Comparison of ENCODE assay signal across 8 cellular contexts in genomic region chr1:247357781-247358211, GRCh38. TPM values are rescaled to one million over a fixed set of nuclear protein-coding genes. Genes with fewer than 3 reads are reported as not detected.
A peak's percentile ranks its signal among the peaks of the same experiment; 100 is the strongest.
DNase-seq lines count a peak whose midpoint lies in the region; ATAC-seq and TF ChIP-seq lines count a peak whose summit lies in the region.

No MANE protein-coding gene starts in this region.

- DNase-seq in heart left ventricle (peak in 3 of 5 donors; percentile 35 to 51 (median 42)), HuH-7 (ENCODE audit: low spot score) (no peak), RWPE1 (ENCODE audit: low spot score) (no peak), NCI-H2081 treated with DMSO at 0.1 percent for 48 hours (lab: John Stamatoyannopoulos, UW) (no peak), NCI-H774 (lab: John Stamatoyannopoulos, UW) (no peak)

- POLR2A ChIA-PET in RWPE1 (lab: Yijun Ruan, JAX; ENCODE audit: low non-redundant PET), result no interaction called here

- CTCF ChIA-PET in RWPE1 (lab: Yijun Ruan, JAX), result interaction anchor here (0.6 kb wide), 1 partner anchor 15 kb away, joined by 3 read pairs; no protein-coding TSS in a partner anchor

- peak; percentile 26 for ATAC-seq in GM19438 (IDR thresholded peaks at IDR 0.05; ENCODE audit: low read depth, unreplicated experiment)
- peak; percentile 96 for ATAC-seq in HG03196 (IDR thresholded peaks at IDR 0.05; ENCODE audit: unreplicated experiment)
- peak in 3 of 4 donors; percentile 41 to 57 (median 51) for ATAC-seq in heart left ventricle

- H4K20me1 ChIP-seq in BLaER1 treated with 17β-estradiol and CSF1 and Interleukin-3, amounts not matched to agents 10 nM and 100 nM, result no peaks in the 10 kb centered on the region

- H3K36me3 ChIP-seq in BLaER1 treated with 17β-estradiol and CSF1 and Interleukin-3, amounts not matched to agents 10 nM and 100 nM, result no peaks in the 10 kb centered on the region
- no peaks in the 10 kb centered on the region for H3K36me3 ChIP-seq in heart left ventricle

- no peaks in the 10 kb centered on the region for H3K27me3 ChIP-seq in BLaER1 treated with 17β-estradiol and CSF1 and Interleukin-3, amounts not matched to agents 10 nM and 100 nM
- no peaks in the 10 kb centered on the region for H3K27me3 ChIP-seq in heart left ventricle

- intact Hi-C loops in heart left ventricle (cut with DNase I), result no loop called here

- TF ChIP-seq POLR2A in heart left ventricle (IDR thresholded peaks at IDR 0.05), result no peak

- no peak overlapping the region for H3K4me3 ChIP-seq in BLaER1 treated with 17β-estradiol and CSF1 and Interleukin-3, amounts not matched to agents 10 nM and 100 nM
- no peak overlapping the region for H3K4me3 ChIP-seq in heart left ventricle

- peak overlapping the region in 7 of 11 experiments; percentile 2 to 68 (median 31); a peak in 10 of 22 replicates for H3K27ac ChIP-seq in BLaER1 treated with 17β-estradiol and CSF1 and Interleukin-3, amounts not matched to agents 10 nM and 100 nM
- H3K27ac ChIP-seq in heart left ventricle (peak overlapping the region in 7 of 12 donors; percentile 33 to 80 (median 58)), RWPE1 (no peak overlapping the region)

- H3K4me1 ChIP-seq in BLaER1 treated with 17β-estradiol and CSF1 and Interleukin-3, amounts not matched to agents 10 nM and 100 nM, result peaks cover 0 to 66% (median 39%) of the 10 kb centered on the region in 10 experiments; a peak in 16 of 20 replicates
- H3K4me1 ChIP-seq in heart left ventricle, result peaks cover 0 to 59% (median 13%) of the 10 kb centered on the region in 12 donors

- H3K4me2 ChIP-seq in BLaER1 treated with 17β-estradiol and CSF1 and Interleukin-3, amounts not matched to agents 10 nM and 100 nM, result peak overlapping the region in 8 of 11 experiments; percentile 13 to 68 (median 52); a peak in 13 of 22 replicates

- peaks cover 2 to 7% (median 6%) of the 10 kb centered on the region in 11 experiments; a peak in 18 of 22 replicates for H3K9me3 ChIP-seq in BLaER1 treated with 17β-estradiol and CSF1 and Interleukin-3, amounts not matched to agents 10 nM and 100 nM (replicated peaks in 1 of 11)
- no peaks in the 10 kb centered on the region for H3K9me3 ChIP-seq in heart left ventricle

- no peak for TF ChIP-seq CTCF in heart left ventricle (IDR thresholded peaks at IDR 0.05)
- no peak for TF ChIP-seq CTCF in RWPE1 (conservative IDR thresholded peaks at IDR 0.05; ENCODE audit: low read depth)

- H3K9ac ChIP-seq in BLaER1 treated with 17β-estradiol and CSF1 and Interleukin-3, amounts not matched to agents 10 nM and 100 nM, result no peak overlapping the region

- 57 to 63% (median 61%) methylated on average over 6 of the region's 6 CpGs for WGBS in heart left ventricle, 4 donors

RNA-seq across cellular contexts. Expression of gene ZNF496, which starts 26.1 kb away (rescaled TPM):
- 10 to 100 TPM; 13.2 to 37.9 (median 16.5) TPM for total RNA-seq in heart left ventricle
- 10 to 100 TPM in 1 of 2 donors, 1 to 10 TPM in 1; 6.2 to 10.9 TPM for polyA plus RNA-seq in heart left ventricle

RNA-seq across cellular contexts. Expression of gene NLRP3, which starts 58.2 kb away (rescaled TPM):
- total RNA-seq in heart left ventricle, result 1 to 10 TPM in 3 of 9 donors, under 1 TPM in 6; 0.40 to 8.3 (median 0.60) TPM
- under 1 TPM; 0.19 to 0.64 TPM for polyA plus RNA-seq in heart left ventricle

Comparison
In these comparisons a context has a peak if more than half of its experiments do, and no peak if none do; other contexts are left out.
1. ATAC-seq: peak in every context shown above with its lines; median percentile 96 in HG03196; 51 in heart left ventricle; 26 in GM19438.
2. DNase-seq: peak in heart left ventricle (3 of 5); none in HuH-7 (single experiment), RWPE1 (single experiment), NCI-H2081 treated with DMSO at 0.1 percent for 48 hours (single experiment) and NCI-H774 (single experiment).